In genomic region chr17:2386400-2387085, GRCh38 we compare ENCODE assay signal across 21 cellular contexts. TPM values are rescaled to one million over a fixed set of nuclear protein-coding genes. Genes with fewer than 3 reads are reported as not detected.
DNase-seq lines count a peak whose midpoint lies in the region; ATAC-seq, FAIRE-seq and TF ChIP-seq lines count a peak whose summit lies in the region.
"Had no signal": no experiment of that assay in that cellular context is flagged by ENCODE, and none has a peak within 500 bp of the region (broad histone marks: within the 10 kb centered on the region; RNA-seq: fewer than 3 reads in every experiment).

No MANE protein-coding gene starts in this region.

- H3K9me3 Mint-ChIP-seq in stimulated activated effector memory CD8-positive, alpha-beta T cell treated with anti-CD3 and anti-CD28 coated beads, Interleukin-12 subunit alpha, Interleukin-12 subunit beta, amount 100 ng/mL, for 72 hours: no peaks in the 10 kb centered on the region
- H3K9me3 Mint-ChIP-seq: activated CD4-positive, alpha-beta memory T cell treated with anti-CD3 and anti-CD28 coated beads, Interleukin-2, amount 10 ng/mL, durations not matched to agents 7 days and 5 days; activated naive CD8-positive, alpha-beta T cell treated with anti-CD3 and anti-CD28 coated beads for 36 hours; activated T-cell treated with anti-CD3 and anti-CD28 coated beads, Interleukin-2, amount 50 U/mL, for 24 hours; brain; nephron; T-cell had no signal

- no peak overlapping the region for H3K4me3 Mint-ChIP-seq in stimulated activated effector memory CD8-positive, alpha-beta T cell treated with anti-CD3 and anti-CD28 coated beads, Interleukin-12 subunit alpha, Interleukin-12 subunit beta, amount 100 ng/mL, for 72 hours
- H3K4me3 Mint-ChIP-seq: activated CD4-positive, alpha-beta memory T cell treated with anti-CD3 and anti-CD28 coated beads, Interleukin-2, amount 10 ng/mL, durations not matched to agents 7 days and 5 days; activated naive CD8-positive, alpha-beta T cell treated with anti-CD3 and anti-CD28 coated beads for 36 hours; activated T-cell treated with anti-CD3 and anti-CD28 coated beads, Interleukin-2, amount 50 U/mL, for 24 hours; brain; nephron; T-cell had no signal

- peaks cover 4% of the 10 kb centered on the region; the same call in 1 of the 2 replicates for H3K4me1 ChIP-seq in GM12878 (ENCODE audit: control insufficient read depth, insufficient read depth, low read length)

- H3K36me3 Mint-ChIP-seq in stimulated activated effector memory CD8-positive, alpha-beta T cell treated with anti-CD3 and anti-CD28 coated beads, Interleukin-12 subunit alpha, Interleukin-12 subunit beta, amount 100 ng/mL, for 72 hours: peaks cover 33% of the 10 kb centered on the region
- H3K36me3 Mint-ChIP-seq: T-cell had no signal

- H3K36me3 ChIP-seq in GM12878 (ENCODE audit: control insufficient read depth in 2 of 2, insufficient read depth in 2 of 2, low read length in 1 of 2): peaks cover 4 to 7% of the 10 kb centered on the region in 2 experiments; a peak in 2 of 4 replicates

- H3K4me3 ChIP-seq in GM12878: no peak overlapping the region
- H3K4me3 ChIP-seq: lung had no signal

- RAD21 ChIA-PET in GM12878 (lab: Charles Lee; ENCODE audit: unreplicated experiment): no interaction called here

- no peak for TF ChIP-seq CTCF in GM12878 (IDR thresholded peaks at IDR 0.05 in 2 of 3, conservative IDR thresholded peaks at IDR 0.05 in 1 of 3; ENCODE audit: control insufficient read depth in 2 of 3, extremely low read depth in 1 of 3, insufficient read depth in 1 of 3, low read depth in 3 of 3, low read length in 3 of 3)

- TF ChIP-seq POLR2A in GM12878 (IDR thresholded peaks at IDR 0.05; ENCODE audit: low read depth, low read length): 0 out of 2 replicates have a peak, but pooled peaks have one; percentile 16

- no TSS peak for BruUV-seq in GM12878 (replicated peaks; lab: Mats Ljungman, UMichigan)

- in situ Hi-C loops in GM12878 (cut with MboI): no loop called here

- DNase-seq in LoVo (ENCODE audit: low spot score) (peak; percentile 27), GM12878 (ENCODE audit: low read depth, low spot score) (no peak), left kidney (ENCODE audit: low read depth, low spot score) (peak; percentile 95), cardiac septum (ENCODE audit: low spot score) (no peak), occipital lobe (lab: John Stamatoyannopoulos, UW) (no peak), activated gamma-delta T cell (lab: John Stamatoyannopoulos, UW) (no peak), pons (ENCODE audit: low spot score) (no peak)
- DNase-seq in stimulated activated effector memory CD8-positive, alpha-beta T cell treated with anti-CD3 and anti-CD28 coated beads, Interleukin-12 subunit alpha, Interleukin-12 subunit beta, amount 100 ng/mL, for 72 hours (ENCODE audit: low spot score in 2 of 2): no peak
- DNase-seq: activated CD4-positive, alpha-beta memory T cell treated with anti-CD3 and anti-CD28 coated beads, Interleukin-2, amount 10 ng/mL, durations not matched to agents 7 days and 5 days; activated naive CD8-positive, alpha-beta T cell treated with anti-CD3 and anti-CD28 coated beads for 36 hours; activated T-cell treated with anti-CD3 and anti-CD28 coated beads, Interleukin-2, amount 50 U/mL, for 24 hours; effector CD4-positive, alpha-beta T cell; GOT3; NCI-H1694 treated with DMSO at 0.1 percent for 48 hours; NCI-H345; NK-92 treated with Interleukin-12 subunit alpha and Interleukin-12 subunit beta, amount 100 ng/mL, for 24 hours; stimulated activated naive CD8-positive, alpha-beta T cell treated with anti-CD3 and anti-CD28 coated beads, Interleukin-15, Interleukin-2, amounts not matched to agents 100 U/mL and 50 U/mL, for 24 hours; T-cell had no signal

- H3K4me2 ChIP-seq in GM12878 (ENCODE audit: control insufficient read depth, insufficient read depth): no peak overlapping the region

- TF ChIP-seq RAD21 in GM12878 (IDR thresholded peaks at IDR 0.05; ENCODE audit: insufficient read depth, low read depth, low read length): no peak

- ATAC-seq in GM12878: no peak
- no peak for ATAC-seq in stimulated activated effector memory CD8-positive, alpha-beta T cell treated with anti-CD3 and anti-CD28 coated beads, Interleukin-12 subunit alpha, Interleukin-12 subunit beta, amount 100 ng/mL, for 72 hours
- ATAC-seq: stimulated activated naive CD8-positive, alpha-beta T cell treated with anti-CD3 and anti-CD28 coated beads, Interleukin-15, Interleukin-2, amounts not matched to agents 100 U/mL and 50 U/mL, for 24 hours; T-cell had no signal

- no peak for TF ChIP-seq EP300 in GM12878 (IDR thresholded peaks at IDR 0.05; ENCODE audit: borderline replicate concordance in 1 of 2, control insufficient read depth in 1 of 2, low read depth in 2 of 2, low read length in 2 of 2)

- intact Hi-C loops in GM12878 (cut with micrococcal nuclease; ENCODE audit: unreplicated experiment) (no loop called here), cardiac septum (cut with DNase I) (no loop called here)

- H3K9me3 ChIP-seq in GM12878 (replicated peaks; ENCODE audit: control insufficient read depth, insufficient read depth, low read length): no peaks in the 10 kb centered on the region

- H4K20me1 ChIP-seq in GM12878 (ENCODE audit: control insufficient read depth, insufficient read depth): no peaks in the 10 kb centered on the region

- no peak overlapping the region for H3K27ac ChIP-seq in GM12878 (ENCODE audit: control insufficient read depth, insufficient read depth)

- no peak overlapping the region for H3K9ac ChIP-seq in GM12878 (ENCODE audit: control insufficient read depth, insufficient read depth, low read length)

- no peaks in the 10 kb centered on the region for H3K27me3 ChIP-seq in GM12878 (replicated peaks in 1 of 2; ENCODE audit: control insufficient read depth in 2 of 2, insufficient read depth in 2 of 2, low read length in 1 of 2)

- CTCF ChIA-PET in GM12878 (lab: Yijun Ruan, JAX): interaction anchor here (12.3 kb wide), 1 partner anchor 28 kb away, joined by 597 read pairs; no protein-coding TSS in a partner anchor

- POLR2A ChIA-PET in GM12878 (lab: Charles Lee): no interaction called here

- peak overlapping the region; percentile 54 for H3K27ac Mint-ChIP-seq in stimulated activated effector memory CD8-positive, alpha-beta T cell treated with anti-CD3 and anti-CD28 coated beads, Interleukin-12 subunit alpha, Interleukin-12 subunit beta, amount 100 ng/mL, for 72 hours
- H3K27ac Mint-ChIP-seq: activated CD4-positive, alpha-beta memory T cell treated with anti-CD3 and anti-CD28 coated beads, Interleukin-2, amount 10 ng/mL, durations not matched to agents 7 days and 5 days; activated T-cell treated with anti-CD3 and anti-CD28 coated beads, Interleukin-2, amount 50 U/mL, for 24 hours; nephron had no signal

- peaks cover 36% of the 10 kb centered on the region for H3K4me1 Mint-ChIP-seq in stimulated activated effector memory CD8-positive, alpha-beta T cell treated with anti-CD3 and anti-CD28 coated beads, Interleukin-12 subunit alpha, Interleukin-12 subunit beta, amount 100 ng/mL, for 72 hours

- SMC1A ChIA-PET in GM12878 (lab: Charles Lee; ENCODE audit: uncharacterized antibody, unreplicated experiment): interaction anchor here (10.7 kb wide), 1 partner anchor 29 kb away, joined by 364 read pairs; no protein-coding TSS in a partner anchor

- no peak overlapping the region for H2AFZ ChIP-seq in GM12878 (ENCODE audit: control insufficient read depth, low read depth, low read length)

- H3K79me2 ChIP-seq in GM12878 (ENCODE audit: control insufficient read depth, insufficient read depth, low read length): no peaks in the 10 kb centered on the region; the same call in 1 of the 2 replicates

- WGBS in GM12878 (ENCODE audit: insufficient coverage, insufficient replicate concordance, low lambda C conversion rate, missing lambda C conversion rate): 90% methylated on average over 22 of the region's 22 CpGs

- no peak for FAIRE-seq in GM12878 (lab: Jason Lieb, UNC)

RNA-seq across cellular contexts. Expression of gene MNT, which starts 14.3 kb away (rescaled TPM):
- 27.4 and 29.1 TPM in 2 replicates for total RNA-seq in GM12878 (2013; cell fraction: nucleolus; rRNA removed)
- 5.7 and 8.2 TPM in 2 replicates for total RNA-seq in GM12878 (2014; rRNA removed)
- total RNA-seq in GM12878 (2014; rRNA removed; fragmentation: Illumina TruSeq; extraction: Trizol): 3.4 and 3.5 TPM in 2 replicates
- total RNA-seq in GM12878 (2021): 13.7 and 15.9 TPM in 2 replicates
- 4.3 TPM for polyA plus RNA-seq in GM12878 (2011; ENCODE audit: low read depth)
- polyA plus RNA-seq in GM12878 (2011; rRNA removed): 1.6 and 2.4 TPM in 2 replicates
- 2.8 and 4.8 TPM in 2 replicates for polyA plus RNA-seq in GM12878 (2011; cell fraction: cytosol; rRNA removed)
- 17.4 and 25.4 TPM in 2 replicates for polyA plus RNA-seq in GM12878 (2011; cell fraction: nucleus; rRNA removed)
- polyA plus RNA-seq in GM12878 (2012): 11.0 and 15.3 TPM in 2 replicates
- 3.7 and 5.1 TPM in 2 replicates for polyA plus RNA-seq in GM12878 (2014; fragmentation: Illumina TruSeq; extraction: Trizol)
- under 1 TPM; 0.31 to 0.35 TPM for polyA plus RNA-seq in GM12878 (2014; fragmentation: Nextera tagmentation; extraction: Ambion mirVana)
- polyA plus RNA-seq in GM12878 (2014; rRNA removed): 11.3 and 12.6 TPM in 2 replicates
- 1 to 10 TPM; 3.8 TPM for polyA plus RNA-seq in GM12878 (2016; fragmentation: Nextera tagmentation; extraction: Ambion mirVana)
- 2.2 and 3.1 TPM in 2 replicates for polyA minus RNA-seq in GM12878 (2011; rRNA and poly(A)+ RNA removed)
- polyA minus RNA-seq in GM12878 (2011; cell fraction: cytosol; rRNA and poly(A)+ RNA removed): 2.2 and 4.4 TPM in 2 replicates
- polyA minus RNA-seq in GM12878 (2011; cell fraction: nucleus; rRNA and poly(A)+ RNA removed): 5.1 and 7.1 TPM in 2 replicates
- 12.9 TPM for total RNA-seq in cardiac septum
- total RNA-seq in occipital lobe: 7.6 TPM

RNA-seq across cellular contexts. Expression of gene SGSM2, which starts 49.2 kb away (rescaled TPM):
- 150 and 163 TPM in 2 replicates for total RNA-seq in GM12878 (2013; cell fraction: nucleolus; rRNA removed)
- 19.8 and 25.3 TPM in 2 replicates for total RNA-seq in GM12878 (2014; rRNA removed)
- 13.5 and 14.9 TPM in 2 replicates for total RNA-seq in GM12878 (2014; rRNA removed; fragmentation: Illumina TruSeq; extraction: Trizol)
- total RNA-seq in GM12878 (2021): 32.0 and 37.3 TPM in 2 replicates
- 30.9 TPM for polyA plus RNA-seq in GM12878 (2011; ENCODE audit: low read depth)
- 18.1 and 27.9 TPM in 2 replicates for polyA plus RNA-seq in GM12878 (2011; rRNA removed)
- 42.1 and 52.0 TPM in 2 replicates for polyA plus RNA-seq in GM12878 (2011; cell fraction: cytosol; rRNA removed)
- polyA plus RNA-seq in GM12878 (2011; cell fraction: nucleus; rRNA removed): 296 and 299 TPM in 2 replicates
- 47.6 and 54.4 TPM in 2 replicates for polyA plus RNA-seq in GM12878 (2012)
- 8.8 and 20.8 TPM in 2 replicates for polyA plus RNA-seq in GM12878 (2014; fragmentation: Illumina TruSeq; extraction: Trizol)
- polyA plus RNA-seq in GM12878 (2014; fragmentation: Nextera tagmentation; extraction: Ambion mirVana): 1 to 10 TPM in 1 of 2 experiments, under 1 TPM in 1; 0.50 to 1.6 TPM
- polyA plus RNA-seq in GM12878 (2014; rRNA removed): 50.9 and 59.0 TPM in 2 replicates
- 10 to 100 TPM in 1 of 2 experiments, 1 to 10 TPM in 1; 7.2 to 16.1 TPM for polyA plus RNA-seq in GM12878 (2016; fragmentation: Nextera tagmentation; extraction: Ambion mirVana)
- 16.1 and 26.5 TPM in 2 replicates for polyA minus RNA-seq in GM12878 (2011; rRNA and poly(A)+ RNA removed)
- polyA minus RNA-seq in GM12878 (2011; cell fraction: cytosol; rRNA and poly(A)+ RNA removed): 7.8 and 10.8 TPM in 2 replicates
- polyA minus RNA-seq in GM12878 (2011; cell fraction: nucleus; rRNA and poly(A)+ RNA removed): 28.8 and 32.2 TPM in 2 replicates
- 35.5 TPM for total RNA-seq in cardiac septum
- total RNA-seq in occipital lobe: 63.5 TPM

RNA-seq across cellular contexts. Expression of gene TSR1, which starts 50.3 kb away (rescaled TPM):
- total RNA-seq in GM12878 (2013; cell fraction: nucleolus; rRNA removed): 85.7 and 95.6 TPM in 2 replicates
- total RNA-seq in GM12878 (2014; rRNA removed): 54.1 and 56.1 TPM in 2 replicates
- total RNA-seq in GM12878 (2014; rRNA removed; fragmentation: Illumina TruSeq; extraction: Trizol): 40.3 and 43.8 TPM in 2 replicates
- 45.5 and 50.0 TPM in 2 replicates for total RNA-seq in GM12878 (2021)
- 28.5 TPM for polyA plus RNA-seq in GM12878 (2011; ENCODE audit: low read depth)
- 9.6 and 17.0 TPM in 2 replicates for polyA plus RNA-seq in GM12878 (2011; rRNA removed)
- polyA plus RNA-seq in GM12878 (2011; cell fraction: cytosol; rRNA removed): 18.1 and 18.7 TPM in 2 replicates
- polyA plus RNA-seq in GM12878 (2011; cell fraction: nucleus; rRNA removed): 28.0 and 37.2 TPM in 2 replicates
- 31.6 and 36.2 TPM in 2 replicates for polyA plus RNA-seq in GM12878 (2012)
- polyA plus RNA-seq in GM12878 (2014; fragmentation: Illumina TruSeq; extraction: Trizol): 51.0 and 56.5 TPM in 2 replicates
- polyA plus RNA-seq in GM12878 (2014; fragmentation: Nextera tagmentation; extraction: Ambion mirVana): 10 to 100 TPM; 14.7 to 21.9 TPM
- 35.5 and 41.6 TPM in 2 replicates for polyA plus RNA-seq in GM12878 (2014; rRNA removed)
- 100 to 1,000 TPM in 1 of 2 experiments, 10 to 100 TPM in 1; 98.5 to 100 TPM for polyA plus RNA-seq in GM12878 (2016; fragmentation: Nextera tagmentation; extraction: Ambion mirVana)
- polyA minus RNA-seq in GM12878 (2011; rRNA and poly(A)+ RNA removed): 18.0 and 22.7 TPM in 2 replicates
- polyA minus RNA-seq in GM12878 (2011; cell fraction: cytosol; rRNA and poly(A)+ RNA removed): 11.0 and 26.6 TPM in 2 replicates
- 32.3 and 51.6 TPM in 2 replicates for polyA minus RNA-seq in GM12878 (2011; cell fraction: nucleus; rRNA and poly(A)+ RNA removed)
- total RNA-seq in cardiac septum: 23.0 TPM
- total RNA-seq in occipital lobe: 26.5 TPM

Comparison
In these comparisons a context has a peak if more than half of its experiments do, and no peak if none do; other contexts are left out.
1. DNase-seq: peak in LoVo (single experiment) and left kidney (single experiment); none in GM12878 (single experiment), stimulated activated effector memory CD8-positive, alpha-beta T cell treated with anti-CD3 and anti-CD28 coated beads, Interleukin-12 subunit alpha, Interleukin-12 subunit beta, amount 100 ng/mL, for 72 hours (0 of 2), cardiac septum (single experiment), occipital lobe (single experiment), activated gamma-delta T cell (single experiment) and pons (single experiment).